In the genomic region with DNA sequence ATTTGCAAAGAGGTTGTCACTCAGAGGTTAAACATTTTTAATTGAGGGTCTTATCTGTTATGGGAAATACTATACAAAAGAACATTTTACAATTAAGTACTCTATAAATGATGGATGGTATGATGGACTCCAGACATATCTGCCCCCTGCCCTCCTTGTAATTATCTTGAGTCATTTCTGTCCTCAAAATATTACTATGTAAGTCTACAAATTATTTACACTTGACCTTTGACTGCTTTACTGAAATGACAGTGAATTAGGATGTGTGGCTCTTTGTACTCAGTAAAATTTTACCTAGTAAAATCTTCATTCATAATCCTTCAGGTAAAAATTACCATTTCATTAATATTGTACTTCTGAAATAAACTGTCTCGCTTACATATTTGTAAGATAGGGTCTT, we compare ENCODE assay signal across 26 cellular contexts. TPM values are rescaled to one million over a fixed set of nuclear protein-coding genes. Genes with fewer than 3 reads are reported as not detected.
DNase-seq lines count a peak whose midpoint lies in the region; ATAC-seq, FAIRE-seq and TF ChIP-seq lines count a peak whose summit lies in the region.
"Had no signal": no experiment of that assay in that cellular context is flagged by ENCODE, and none has a peak within 500 bp of the region (broad histone marks: within the 10 kb centered on the region; RNA-seq: fewer than 3 reads in every experiment).

No MANE protein-coding gene starts in this region.

- H3K4me3 Mint-ChIP-seq in GM23338 (no peak overlapping the region), astrocyte (ENCODE audit: unreplicated experiment) (no peak overlapping the region), type B pancreatic cell (no peak overlapping the region)
- H3K4me3 Mint-ChIP-seq in stimulated activated effector memory CD8-positive, alpha-beta T cell treated with anti-CD3 and anti-CD28 coated beads, Interleukin-12 subunit alpha, Interleukin-12 subunit beta, amount 100 ng/mL, for 72 hours, result no peak overlapping the region
- H3K4me3 Mint-ChIP-seq in activated CD8-positive, alpha-beta memory T cell treated with anti-CD3 and anti-CD28 coated beads, Interleukin-2, amount 10 ng/mL, durations not matched to agents 7 days and 5 days, result no peak overlapping the region
- H3K4me3 Mint-ChIP-seq: CD14-positive monocyte; CD4-positive, alpha-beta memory T cell; CD4-positive, CD25-positive, alpha-beta regulatory T cell; CD8-positive, alpha-beta memory T cell had no signal

- peaks cover 5% of the 10 kb centered on the region; the same call in 1 of the 2 replicates for H3F3A ChIP-seq in GM23338 (replicated peaks; ENCODE audit: low read depth)

- no peak overlapping the region for H3K27ac Mint-ChIP-seq in GM23338
- H3K27ac Mint-ChIP-seq in astrocyte (ENCODE audit: unreplicated experiment), result no peak overlapping the region
- no peak overlapping the region for H3K27ac Mint-ChIP-seq in stimulated activated effector memory CD8-positive, alpha-beta T cell treated with anti-CD3 and anti-CD28 coated beads, Interleukin-12 subunit alpha, Interleukin-12 subunit beta, amount 100 ng/mL, for 72 hours
- H3K27ac Mint-ChIP-seq in type B pancreatic cell, result no peak overlapping the region
- H3K27ac Mint-ChIP-seq in activated CD8-positive, alpha-beta memory T cell treated with anti-CD3 and anti-CD28 coated beads, Interleukin-2, amount 10 ng/mL, durations not matched to agents 7 days and 5 days, result no peak overlapping the region
- H3K27ac Mint-ChIP-seq: CD14-positive monocyte; CD4-positive, alpha-beta memory T cell; CD4-positive, CD25-positive, alpha-beta regulatory T cell; CD8-positive, alpha-beta memory T cell had no signal

- H3K4me1 Mint-ChIP-seq in GM23338, result peaks cover 4% of the 10 kb centered on the region; the same call in 2 of the 3 replicates
- H3K4me1 Mint-ChIP-seq in astrocyte (ENCODE audit: low read depth, unreplicated experiment), result no peaks in the 10 kb centered on the region
- peaks cover 6% of the 10 kb centered on the region for H3K4me1 Mint-ChIP-seq in stimulated activated effector memory CD8-positive, alpha-beta T cell treated with anti-CD3 and anti-CD28 coated beads, Interleukin-12 subunit alpha, Interleukin-12 subunit beta, amount 100 ng/mL, for 72 hours
- no peaks in the 10 kb centered on the region for H3K4me1 Mint-ChIP-seq in type B pancreatic cell (ENCODE audit: unreplicated experiment)
- H3K4me1 Mint-ChIP-seq in activated CD8-positive, alpha-beta memory T cell treated with anti-CD3 and anti-CD28 coated beads, Interleukin-2, amount 10 ng/mL, durations not matched to agents 7 days and 5 days, result peaks cover 6% of the 10 kb centered on the region

- H3K36me3 ChIP-seq in GM23338 (ENCODE audit: insufficient read depth) (peaks cover 40% of the 10 kb centered on the region), astrocyte (ENCODE audit: insufficient read depth, low read length) (peaks cover 19% of the 10 kb centered on the region), pancreas (no peaks in the 10 kb centered on the region)

- no peaks in the 10 kb centered on the region for H3K9me2 ChIP-seq in GM23338 (ENCODE audit: insufficient read depth)

- H3K4me2 ChIP-seq in GM23338, result no peak overlapping the region
- no peak overlapping the region for H3K4me2 ChIP-seq in astrocyte (ENCODE audit: low read length)
- H3K4me2 ChIP-seq: BLaER1 had no signal

- peaks cover 71% of the 10 kb centered on the region for H3K36me3 Mint-ChIP-seq in GM23338 (ENCODE audit: low read depth)
- H3K36me3 Mint-ChIP-seq in astrocyte (ENCODE audit: low read depth, unreplicated experiment), result peaks cover 4% of the 10 kb centered on the region
- peaks cover 79% of the 10 kb centered on the region for H3K36me3 Mint-ChIP-seq in stimulated activated effector memory CD8-positive, alpha-beta T cell treated with anti-CD3 and anti-CD28 coated beads, Interleukin-12 subunit alpha, Interleukin-12 subunit beta, amount 100 ng/mL, for 72 hours
- H3K36me3 Mint-ChIP-seq in type B pancreatic cell, result peaks cover 20% of the 10 kb centered on the region
- peaks cover 22% of the 10 kb centered on the region for H3K36me3 Mint-ChIP-seq in activated CD8-positive, alpha-beta memory T cell treated with anti-CD3 and anti-CD28 coated beads, Interleukin-2, amount 10 ng/mL, durations not matched to agents 7 days and 5 days

- H3K4me3 ChIP-seq in GM23338, result no peak overlapping the region
- H3K4me3 ChIP-seq in astrocyte (ENCODE audit: insufficient read depth, low read depth, low read length), result no peak overlapping the region
- H3K4me3 ChIP-seq in pancreas, result no peak overlapping the region
- H3K4me3 ChIP-seq: BLaER1 had no signal

- peaks cover 12% of the 10 kb centered on the region for H4K20me1 ChIP-seq in GM23338 (replicated peaks; ENCODE audit: insufficient read depth)
- peaks cover 19% of the 10 kb centered on the region for H4K20me1 ChIP-seq in astrocyte (ENCODE audit: insufficient read depth, low read length)

- no peaks in the 10 kb centered on the region for H3K4me1 ChIP-seq in GM23338 (ENCODE audit: insufficient read depth)
- no peaks in the 10 kb centered on the region for H3K4me1 ChIP-seq in astrocyte (ENCODE audit: insufficient read depth, low read length)
- H3K4me1 ChIP-seq in pancreas, result peaks cover 0 to 6% (median 0%) of the 10 kb centered on the region in 3 donors
- H3K4me1 ChIP-seq: BE2C, BLaER1 had no signal

- H2AFZ ChIP-seq in GM23338 (no peak overlapping the region), astrocyte (ENCODE audit: low read depth, low read length) (no peak overlapping the region)

- H3K9ac ChIP-seq in astrocyte (ENCODE audit: low read length), result no peak overlapping the region
- H3K9ac ChIP-seq: BLaER1 had no signal

- H3K9me3 ChIP-seq in astrocyte (ENCODE audit: insufficient read depth, low read depth, low read length), result no peaks in the 10 kb centered on the region
- no peaks in the 10 kb centered on the region for H3K9me3 ChIP-seq in pancreas
- H3K9me3 ChIP-seq: BE2C, BLaER1 had no signal

- H3K27ac ChIP-seq in GM23338 (ENCODE audit: low read depth) (0 out of 2 replicates have a peak overlapping the region, but pooled peaks have one; percentile 19), astrocyte (ENCODE audit: low read depth, low read length) (no peak overlapping the region), pancreas (no peak overlapping the region)
- H3K27ac ChIP-seq: BLaER1 had no signal

- CTCF ChIA-PET in activated CD8-positive, alpha-beta memory T cell treated with anti-CD3 and anti-CD28 coated beads, Interleukin-2, amount 10 ng/mL, durations not matched to agents 7 days and 5 days (lab: Charles Lee), result no interaction called here

- H3K79me2 ChIP-seq in GM23338 (replicated peaks; ENCODE audit: insufficient read depth) (peaks cover 97% of the 10 kb centered on the region), astrocyte (ENCODE audit: insufficient read depth, low read length) (peaks cover 56% of the 10 kb centered on the region)

- FAIRE-seq in astrocyte (lab: Jason Lieb, UNC), result peak; percentile 17
- FAIRE-seq in pancreas (lab: Jason Lieb, UNC), result no peak
- FAIRE-seq: A204.1, GM12891 had no signal

- H3K27me3 ChIP-seq in GM23338 (ENCODE audit: insufficient read depth) (no peaks in the 10 kb centered on the region), astrocyte (ENCODE audit: insufficient read depth, low read length) (no peaks in the 10 kb centered on the region), pancreas (no peaks in the 10 kb centered on the region)
- H3K27me3 ChIP-seq: BE2C, BLaER1 had no signal

- DNase-seq in GM23338 (ENCODE audit: low spot score) (no peak), astrocyte (ENCODE audit: low read depth) (no peak), type B pancreatic cell (ENCODE audit: extremely low spot score, unreplicated experiment) (no peak), pancreas (no peak)
- DNase-seq in stimulated activated effector memory CD8-positive, alpha-beta T cell treated with anti-CD3 and anti-CD28 coated beads, Interleukin-12 subunit alpha, Interleukin-12 subunit beta, amount 100 ng/mL, for 72 hours (ENCODE audit: low spot score in 2 of 2), result no peak
- no peak for DNase-seq in activated CD8-positive, alpha-beta memory T cell treated with anti-CD3 and anti-CD28 coated beads, Interleukin-2, amount 10 ng/mL, durations not matched to agents 7 days and 5 days
- DNase-seq: 8988T; ACHN; BE2C; C1 segment of cervical spinal cord; CD4-positive, alpha-beta memory T cell; CD4-positive, CD25-positive, alpha-beta regulatory T cell; CD8-positive, alpha-beta memory T cell; COR-L47; DMS 273 treated with DMSO at 0.1 percent for 48 hours; DMS153; DMS53; DMS79; DND-41; EL; GDM1 had no signal

- TF ChIP-seq CTCF in GM23338 (conservative IDR thresholded peaks at IDR 0.05; ENCODE audit: low read depth in 2 of 2) (no peak), astrocyte (IDR thresholded peaks at IDR 0.05; ENCODE audit: insufficient read depth, low read depth, low read length) (no peak), type B pancreatic cell (conservative IDR thresholded peaks at IDR 0.05) (no peak), pancreas (IDR thresholded peaks at IDR 0.05) (no peak)

- 95 to 97% methylated on average over 1 of the region's 1 CpG for WGBS in pancreas, 2 donors

- intact Hi-C loops in pancreas (cut with DNase I), result no loop called here

- H3K27me3 Mint-ChIP-seq in GM23338 (ENCODE audit: insufficient read depth, low read depth, poor library complexity), result peaks cover 2% of the 10 kb centered on the region
- H3K27me3 Mint-ChIP-seq in astrocyte (ENCODE audit: low read depth, unreplicated experiment), result no peaks in the 10 kb centered on the region
- no peaks in the 10 kb centered on the region for H3K27me3 Mint-ChIP-seq in type B pancreatic cell
- no peaks in the 10 kb centered on the region for H3K27me3 Mint-ChIP-seq in activated CD8-positive, alpha-beta memory T cell treated with anti-CD3 and anti-CD28 coated beads, Interleukin-2, amount 10 ng/mL, durations not matched to agents 7 days and 5 days
- H3K27me3 Mint-ChIP-seq: CD4-positive, alpha-beta memory T cell; CD4-positive, CD25-positive, alpha-beta regulatory T cell; CD8-positive, alpha-beta memory T cell had no signal

- ATAC-seq in GM23338 (no peak), HG03039 (IDR thresholded peaks at IDR 0.05; ENCODE audit: unreplicated experiment) (no peak), pancreas (no peak)
- peak; percentile 28 for ATAC-seq in stimulated activated effector memory CD8-positive, alpha-beta T cell treated with anti-CD3 and anti-CD28 coated beads, Interleukin-12 subunit alpha, Interleukin-12 subunit beta, amount 100 ng/mL, for 72 hours
- ATAC-seq in activated CD8-positive, alpha-beta memory T cell treated with anti-CD3 and anti-CD28 coated beads, Interleukin-2, amount 10 ng/mL, durations not matched to agents 7 days and 5 days, result no peak

- H3K9me3 Mint-ChIP-seq in GM23338 (no peaks in the 10 kb centered on the region; the same call in 2 of the 3 replicates), astrocyte (ENCODE audit: unreplicated experiment) (no peaks in the 10 kb centered on the region), type B pancreatic cell (no peaks in the 10 kb centered on the region)
- H3K9me3 Mint-ChIP-seq in stimulated activated effector memory CD8-positive, alpha-beta T cell treated with anti-CD3 and anti-CD28 coated beads, Interleukin-12 subunit alpha, Interleukin-12 subunit beta, amount 100 ng/mL, for 72 hours, result no peaks in the 10 kb centered on the region
- no peaks in the 10 kb centered on the region for H3K9me3 Mint-ChIP-seq in activated CD8-positive, alpha-beta memory T cell treated with anti-CD3 and anti-CD28 coated beads, Interleukin-2, amount 10 ng/mL, durations not matched to agents 7 days and 5 days (ENCODE audit: low read depth)
- H3K9me3 Mint-ChIP-seq: CD14-positive monocyte; CD4-positive, alpha-beta memory T cell; CD4-positive, CD25-positive, alpha-beta regulatory T cell; CD8-positive, alpha-beta memory T cell had no signal

RNA-seq across cellular contexts. Expression of a gene that starts 46.5 kb away (rescaled TPM):
- total RNA-seq in GM23338 (2014; rRNA removed; shearing (Covaris generic)), result 305 and 329 TPM in 2 replicates
- polyA plus RNA-seq in GM23338 (2016; fragmentation: Nextera tagmentation; extraction: Ambion mirVana) (48.7 and 62.2 TPM in 2 replicates), pancreas (10 to 100 TPM in 1 of 2 donors, 1 to 10 TPM in 1; 6.3 to 13.5 TPM)
- total RNA-seq in astrocyte (112 and 113 TPM in 2 replicates), type B pancreatic cell (ENCODE audit: low replicate concordance) (59.4 and 74.4 TPM in 2 replicates), pancreas (10 to 100 TPM; 29.4 to 55.2 (median 32.2) TPM)
- total RNA-seq in activated CD8-positive, alpha-beta memory T cell treated with anti-CD3 and anti-CD28 coated beads, Interleukin-2, amount 10 ng/mL, durations not matched to agents 7 days and 5 days, result 10 to 100 TPM; 44.9 to 47.3 TPM
